In genomic region chr18:40413160-40413559, GRCh38 we compare ENCODE assay signal across 10 cellular contexts.
DNase-seq lines count a peak whose midpoint lies in the region; ATAC-seq and TF ChIP-seq lines count a peak whose summit lies in the region.
"Had no signal": no experiment of that assay in that cellular context is flagged by ENCODE, and none has a peak within 500 bp of the region (broad histone marks: within the 10 kb centered on the region; RNA-seq: fewer than 3 reads in every experiment).

No MANE protein-coding gene starts in this region.

- no peak for TF ChIP-seq POLR2A in HCT116 (IDR thresholded peaks at IDR 0.05; ENCODE audit: borderline replicate concordance, extremely low read depth, insufficient read depth, insufficient read length)

- ATAC-seq in HCT116: no peak
- no peak for ATAC-seq in CD4-positive, alpha-beta T cell (ENCODE audit: poor library complexity)
- ATAC-seq in GM19324 (IDR thresholded peaks at IDR 0.05; ENCODE audit: low FRiP score, unreplicated experiment): no peak

- DNase-seq in HCT116 (ENCODE audit: low read depth, low spot score) (no peak), NCI-H446 treated with DMSO at 0.1 percent for 48 hours (lab: John Stamatoyannopoulos, UW) (peak; percentile 32), dorsolateral prefrontal cortex (peak in 8 of 10 donors; percentile 28 to 69 (median 51)), osteocyte (ENCODE audit: extremely low spot score, unreplicated experiment) (no peak), immature natural killer cell (no peak), mucosa of gallbladder (ENCODE audit: low spot score) (no peak)
- no peak for DNase-seq in CD4-positive, alpha-beta T cell

- H3K4me3 ChIP-seq in HCT116 (replicated peaks in 1 of 2; ENCODE audit: low read depth in 1 of 2, low read length in 2 of 2): no peak overlapping the region
- no peak overlapping the region for H3K4me3 ChIP-seq in dorsolateral prefrontal cortex
- H3K4me3 ChIP-seq: adrenal gland, skin epidermis had no signal

- no peaks in the 10 kb centered on the region; a peak in 1 of 4 replicates for H3K9me3 ChIP-seq in HCT116 (ENCODE audit: control insufficient read depth in 1 of 2, insufficient read depth in 1 of 2, low read depth in 1 of 2, low read length in 2 of 2)
- no peaks in the 10 kb centered on the region for H3K9me3 ChIP-seq in CD4-positive, alpha-beta T cell (ENCODE audit: control insufficient read depth, low read length)
- H3K9me3 ChIP-seq: adrenal gland had no signal

- CTCF ChIA-PET in HCT116 (lab: Charles Lee): no interaction called here
- CTCF ChIA-PET in CD4-positive, alpha-beta T cell (lab: Charles Lee): no interaction called here

- peaks cover 4% of the 10 kb centered on the region for H3K9me3 Mint-ChIP-seq in osteocyte (ENCODE audit: unreplicated experiment)
- peaks cover 9% of the 10 kb centered on the region for H3K9me3 Mint-ChIP-seq in CD4-positive, alpha-beta T cell
- H3K9me3 Mint-ChIP-seq in immature natural killer cell: peaks cover 0 to 64% (median 16%) of the 10 kb centered on the region in 6 donors

- H3K4me1 Mint-ChIP-seq in osteocyte (ENCODE audit: unreplicated experiment) (peaks cover 3% of the 10 kb centered on the region), immature natural killer cell (no peaks in the 10 kb centered on the region)
- no peaks in the 10 kb centered on the region for H3K4me1 Mint-ChIP-seq in CD4-positive, alpha-beta T cell (ENCODE audit: low read depth)

- H2AFZ ChIP-seq in HCT116 (ENCODE audit: low read depth, low read length, poor library complexity, severe bottlenecking): no peak overlapping the region

- no peaks in the 10 kb centered on the region for H3K4me1 ChIP-seq in HCT116 (ENCODE audit: control insufficient read depth in 1 of 2, insufficient read depth in 2 of 2, low read length in 2 of 2)
- H3K4me1 ChIP-seq: adrenal gland had no signal

- TF ChIP-seq RAD21 in HCT116 (IDR thresholded peaks at IDR 0.05; ENCODE audit: low read depth): peak; percentile 27; the same call in 1 of the 2 replicates

- no peaks in the 10 kb centered on the region for H3K79me2 ChIP-seq in HCT116 (ENCODE audit: insufficient read depth, low read length)

- no peak overlapping the region for H3K4me2 ChIP-seq in HCT116 (ENCODE audit: low read length)

- H3K27me3 Mint-ChIP-seq in osteocyte (ENCODE audit: unreplicated experiment): peaks cover 7% of the 10 kb centered on the region
- H3K27me3 Mint-ChIP-seq in CD4-positive, alpha-beta T cell: no peaks in the 10 kb centered on the region
- H3K27me3 Mint-ChIP-seq in immature natural killer cell (ENCODE audit: low read depth in 3 of 3): no peaks in the 10 kb centered on the region

- H3K36me3 ChIP-seq in HCT116 (ENCODE audit: control insufficient read depth in 1 of 2, insufficient read depth in 2 of 2, low read length in 2 of 2): no peaks in the 10 kb centered on the region
- H3K36me3 ChIP-seq: adrenal gland had no signal

- H3K4me3 Mint-ChIP-seq in osteocyte (ENCODE audit: unreplicated experiment): no peak overlapping the region
- no peak overlapping the region for H3K4me3 Mint-ChIP-seq in CD4-positive, alpha-beta T cell
- H3K4me3 Mint-ChIP-seq in immature natural killer cell: no peak overlapping the region

- H3K9me2 ChIP-seq in HCT116 (ENCODE audit: insufficient read depth): no peaks in the 10 kb centered on the region

- H4K20me1 ChIP-seq in HCT116 (ENCODE audit: insufficient read depth): no peaks in the 10 kb centered on the region

- H3K36me3 Mint-ChIP-seq in osteocyte (ENCODE audit: unreplicated experiment) (no peaks in the 10 kb centered on the region), immature natural killer cell (no peaks in the 10 kb centered on the region)
- H3K36me3 Mint-ChIP-seq in CD4-positive, alpha-beta T cell (ENCODE audit: low read depth): no peaks in the 10 kb centered on the region

- no peak; a peak in 1 of 6 replicates for TF ChIP-seq CTCF in HCT116 (IDR thresholded peaks at IDR 0.05 in 2 of 3, conservative IDR thresholded peaks at IDR 0.05 in 1 of 3; ENCODE audit: borderline replicate concordance in 1 of 3, insufficient read depth in 1 of 3, low read depth in 2 of 3, low read length in 2 of 3)
- peak; percentile 13 to 69 (median 52) for TF ChIP-seq CTCF in dorsolateral prefrontal cortex (IDR thresholded peaks at IDR 0.05 in 54 of 56, conservative IDR thresholded peaks at IDR 0.05 in 2 of 56; ENCODE audit: low read depth in 1 of 56, partially characterized antibody in 56 of 56)
- peak; percentile 37 for TF ChIP-seq CTCF in osteocyte (IDR thresholded peaks at IDR 0.05)
- TF ChIP-seq CTCF in CD4-positive, alpha-beta T cell (IDR thresholded peaks at IDR 0.05): no peak

- H3K9ac ChIP-seq in HCT116 (ENCODE audit: low read length): no peak overlapping the region

- no peak overlapping the region for H3K27ac ChIP-seq in HCT116 (ENCODE audit: low read depth, low read length)
- no peak overlapping the region for H3K27ac ChIP-seq in dorsolateral prefrontal cortex
- no peak overlapping the region for H3K27ac ChIP-seq in CD4-positive, alpha-beta T cell (ENCODE audit: low read depth, low read length)
- H3K27ac ChIP-seq: adrenal gland, skin epidermis had no signal

- POLR2A ChIA-PET in HCT116 (lab: Charles Lee): no interaction called here
- POLR2A ChIA-PET in CD4-positive, alpha-beta T cell (lab: Charles Lee): no interaction called here

- RAD21 ChIA-PET in HCT116 (lab: Charles Lee; ENCODE audit: low non-redundant PET in 1 of 2, low total read pairs in 2 of 2, uncharacterized antibody in 2 of 2, unreplicated experiment in 2 of 2): no interaction called here

- no peak overlapping the region for H3K27ac Mint-ChIP-seq in osteocyte (ENCODE audit: unreplicated experiment)
- H3K27ac Mint-ChIP-seq in CD4-positive, alpha-beta T cell: no peak overlapping the region
- no peak overlapping the region for H3K27ac Mint-ChIP-seq in immature natural killer cell

- H3K27me3 ChIP-seq in HCT116 (ENCODE audit: insufficient read depth, low read length): no peaks in the 10 kb centered on the region
- peaks cover 0 to 3% (median 0%) of the 10 kb centered on the region in 45 donors for H3K27me3 ChIP-seq in dorsolateral prefrontal cortex
- H3K27me3 ChIP-seq in CD4-positive, alpha-beta T cell (ENCODE audit: control insufficient read depth, insufficient read depth, low read length): no peaks in the 10 kb centered on the region
- H3K27me3 ChIP-seq: adrenal gland had no signal

- intact Hi-C loops in HCT116 (cut with micrococcal nuclease) (no loop called here), dorsolateral prefrontal cortex (cut with DNase I) (no loop called here)
- intact Hi-C loops in CD4-positive, alpha-beta T cell (cut with DNase I, micrococcal nuclease): no loop called here

- no TSS peak for BruUV-seq in HCT116 (replicated peaks; lab: Mats Ljungman, UMichigan)

TF ChIP-seq in HCT116, 20 proteins besides CTCF, POLR2A, EP300 and RAD21 (continues in another document):
- no peak for TF ChIP-seq CBX3 (IDR thresholded peaks at IDR 0.05; ENCODE audit: low read depth)
- TF ChIP-seq SP1 (IDR thresholded peaks at IDR 0.05; ENCODE audit: low read depth): no peak
- no peak for TF ChIP-seq FOSL1 (IDR thresholded peaks at IDR 0.05; ENCODE audit: low read depth)
- TF ChIP-seq YY1 (IDR thresholded peaks at IDR 0.05; ENCODE audit: extremely low read depth, insufficient replicate concordance, low read depth, low read length): no peak
- no peak for TF ChIP-seq ATF3 (IDR thresholded peaks at IDR 0.05)
- TF ChIP-seq EZH2 (IDR thresholded peaks at IDR 0.05): no peak
- no peak for TF ChIP-seq EZH2phosphoT487 (IDR thresholded peaks at IDR 0.05; ENCODE audit: borderline replicate concordance)
- no peak for TF ChIP-seq REST (IDR thresholded peaks at IDR 0.05; ENCODE audit: low read depth)
- TF ChIP-seq ZBTB33 (IDR thresholded peaks at IDR 0.05; ENCODE audit: extremely low read depth, insufficient replicate concordance, low read length): no peak

Comparison
In these comparisons a context has a peak if more than half of its experiments do, and no peak if none do; other contexts are left out.
1. DNase-seq: peak in NCI-H446 treated with DMSO at 0.1 percent for 48 hours (single experiment) and dorsolateral prefrontal cortex (8 of 10); none in HCT116 (single experiment), osteocyte (single experiment), CD4-positive, alpha-beta T cell (0 of 10), immature natural killer cell (0 of 3) and mucosa of gallbladder (single experiment).
2. CTCF ChIP-seq: peak in dorsolateral prefrontal cortex (56 of 56) and osteocyte (single experiment); none in HCT116 (0 of 3) and CD4-positive, alpha-beta T cell (single experiment).